Comparison of ENCODE assay signal across 1 cellular context in genomic region chr2:10305715-10306114, GRCh38.
A peak's percentile ranks its signal among the peaks of the same experiment; 100 is the strongest.
TF ChIP-seq lines count a peak whose summit lies in the region.

No MANE protein-coding gene starts in this region.

TF ChIP-seq in HepG2, 621 proteins besides CTCF, POLR2A, EP300 and RAD21 (continued from another document and continues in another):
- TF ChIP-seq, protein P1, sequence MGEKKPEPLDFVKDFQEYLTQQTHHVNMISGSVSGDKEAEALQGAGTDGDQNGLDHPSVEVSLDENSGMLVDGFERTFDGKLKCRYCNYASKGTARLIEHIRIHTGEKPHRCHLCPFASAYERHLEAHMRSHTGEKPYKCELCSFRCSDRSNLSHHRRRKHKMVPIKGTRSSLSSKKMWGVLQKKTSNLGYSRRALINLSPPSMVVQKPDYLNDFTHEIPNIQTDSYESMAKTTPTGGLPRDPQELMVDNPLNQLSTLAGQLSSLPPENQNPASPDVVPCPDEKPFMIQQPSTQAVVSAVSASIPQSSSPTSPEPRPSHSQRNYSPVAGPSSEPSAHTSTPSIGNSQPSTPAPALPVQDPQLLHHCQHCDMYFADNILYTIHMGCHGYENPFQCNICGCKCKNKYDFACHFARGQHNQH (CRISPR knock-in tag; IDR thresholded peaks at IDR 0.05): no peak
- TF ChIP-seq ZSCAN29 (CRISPR knock-in tag; conservative IDR thresholded peaks at IDR 0.05): no peak
- TF ChIP-seq HDAC2 (CRISPR knock-in tag; IDR thresholded peaks at IDR 0.05): no peak
- no peak for TF ChIP-seq SAFB2 (CRISPR knock-in tag; IDR thresholded peaks at IDR 0.05; ENCODE audit: borderline replicate concordance, low read depth)
- no peak for TF ChIP-seq POGZ (CRISPR knock-in tag; IDR thresholded peaks at IDR 0.05)
- no peak for TF ChIP-seq KLF12 (CRISPR knock-in tag; IDR thresholded peaks at IDR 0.05; ENCODE audit: borderline replicate concordance)
- no peak for TF ChIP-seq MIER2 (CRISPR knock-in tag; IDR thresholded peaks at IDR 0.05)
- TF ChIP-seq THAP7 (CRISPR knock-in tag; IDR thresholded peaks at IDR 0.05): no peak
- no peak for TF ChIP-seq GFI1 (CRISPR knock-in tag; IDR thresholded peaks at IDR 0.05; ENCODE audit: borderline replicate concordance)
- TF ChIP-seq ERF (CRISPR knock-in tag; IDR thresholded peaks at IDR 0.05): no peak
- no peak for TF ChIP-seq ONECUT2 (CRISPR knock-in tag; IDR thresholded peaks at IDR 0.05)
- TF ChIP-seq GLI4 (CRISPR knock-in tag; IDR thresholded peaks at IDR 0.05; ENCODE audit: borderline replicate concordance): no peak
- TF ChIP-seq BRCA1 (CRISPR knock-in tag; IDR thresholded peaks at IDR 0.05): no peak
- TF ChIP-seq ZBTB7A (CRISPR knock-in tag; IDR thresholded peaks at IDR 0.05): peak; percentile 35; the same call in 1 of the 2 replicates
- no peak for TF ChIP-seq ZSCAN31 (CRISPR knock-in tag; IDR thresholded peaks at IDR 0.05; ENCODE audit: low read depth)
- TF ChIP-seq HOXA3 (CRISPR knock-in tag; IDR thresholded peaks at IDR 0.05): peak; percentile 49; the same call in 1 of the 2 replicates
- TF ChIP-seq SALL1 (CRISPR knock-in tag; IDR thresholded peaks at IDR 0.05): peak; percentile 42; the same call in 1 of the 2 replicates
- no peak for TF ChIP-seq ZNF496 (CRISPR knock-in tag; IDR thresholded peaks at IDR 0.05; ENCODE audit: insufficient replicate concordance)
- TF ChIP-seq ARID5B (CRISPR knock-in tag; IDR thresholded peaks at IDR 0.05): no peak
- TF ChIP-seq, protein P2, sequence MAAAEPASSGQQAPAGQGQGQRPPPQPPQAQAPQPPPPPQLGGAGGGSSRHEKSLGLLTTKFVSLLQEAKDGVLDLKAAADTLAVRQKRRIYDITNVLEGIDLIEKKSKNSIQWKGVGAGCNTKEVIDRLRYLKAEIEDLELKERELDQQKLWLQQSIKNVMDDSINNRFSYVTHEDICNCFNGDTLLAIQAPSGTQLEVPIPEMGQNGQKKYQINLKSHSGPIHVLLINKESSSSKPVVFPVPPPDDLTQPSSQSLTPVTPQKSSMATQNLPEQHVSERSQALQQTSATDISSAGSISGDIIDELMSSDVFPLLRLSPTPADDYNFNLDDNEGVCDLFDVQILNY (CRISPR knock-in tag; conservative IDR thresholded peaks at IDR 0.05): no peak
- no peak for TF ChIP-seq TSC22D2 (CRISPR knock-in tag; IDR thresholded peaks at IDR 0.05; ENCODE audit: borderline replicate concordance)
- TF ChIP-seq FOXP4 (CRISPR knock-in tag; IDR thresholded peaks at IDR 0.05): no peak
- TF ChIP-seq ZFP36 (IDR thresholded peaks at IDR 0.05; ENCODE audit: borderline replicate concordance, low read depth, low read length, partially characterized antibody): no peak
- TF ChIP-seq STAG1 (CRISPR knock-in tag; IDR thresholded peaks at IDR 0.05): peak; percentile 54
- no peak for TF ChIP-seq CSRNP2 (CRISPR knock-in tag; conservative IDR thresholded peaks at IDR 0.05; ENCODE audit: low read depth)
- TF ChIP-seq GATAD2A (CRISPR knock-in tag; IDR thresholded peaks at IDR 0.05): 0 out of 2 replicates have a peak, but pooled peaks have one; percentile 16
- no peak for TF ChIP-seq PCBP2 (optimal IDR thresholded peaks at IDR 0.05; ENCODE audit: low read depth, low read length, poor library complexity, severe bottlenecking)
- no peak for TF ChIP-seq ZNF660 (CRISPR knock-in tag; IDR thresholded peaks at IDR 0.05; ENCODE audit: borderline replicate concordance, low read depth)
- peak; percentile 36; the same call in 1 of the 2 replicates for TF ChIP-seq HDAC1 (CRISPR knock-in tag; IDR thresholded peaks at IDR 0.05)
- no peak for TF ChIP-seq CCDC6 (CRISPR knock-in tag; IDR thresholded peaks at IDR 0.05)
- TF ChIP-seq NFAT5 (CRISPR knock-in tag; IDR thresholded peaks at IDR 0.05): no peak
- TF ChIP-seq, protein P3, sequence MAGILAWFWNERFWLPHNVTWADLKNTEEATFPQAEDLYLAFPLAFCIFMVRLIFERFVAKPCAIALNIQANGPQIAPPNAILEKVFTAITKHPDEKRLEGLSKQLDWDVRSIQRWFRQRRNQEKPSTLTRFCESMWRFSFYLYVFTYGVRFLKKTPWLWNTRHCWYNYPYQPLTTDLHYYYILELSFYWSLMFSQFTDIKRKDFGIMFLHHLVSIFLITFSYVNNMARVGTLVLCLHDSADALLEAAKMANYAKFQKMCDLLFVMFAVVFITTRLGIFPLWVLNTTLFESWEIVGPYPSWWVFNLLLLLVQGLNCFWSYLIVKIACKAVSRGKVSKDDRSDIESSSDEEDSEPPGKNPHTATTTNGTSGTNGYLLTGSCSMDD (CRISPR knock-in tag; IDR thresholded peaks at IDR 0.05): no peak
- no peak for TF ChIP-seq ZNF672 (CRISPR knock-in tag; IDR thresholded peaks at IDR 0.05)
- TF ChIP-seq ZBTB38 (CRISPR knock-in tag; IDR thresholded peaks at IDR 0.05): peak; percentile 99
- no peak for TF ChIP-seq ZNF382 (CRISPR knock-in tag; IDR thresholded peaks at IDR 0.05; ENCODE audit: borderline replicate concordance)
- TF ChIP-seq JUND (CRISPR knock-in tag; IDR thresholded peaks at IDR 0.05): no peak
- TF ChIP-seq PPARG (CRISPR knock-in tag; conservative IDR thresholded peaks at IDR 0.05): no peak
- no peak for TF ChIP-seq ZNF44 (CRISPR knock-in tag; IDR thresholded peaks at IDR 0.05)
- TF ChIP-seq, protein P4, sequence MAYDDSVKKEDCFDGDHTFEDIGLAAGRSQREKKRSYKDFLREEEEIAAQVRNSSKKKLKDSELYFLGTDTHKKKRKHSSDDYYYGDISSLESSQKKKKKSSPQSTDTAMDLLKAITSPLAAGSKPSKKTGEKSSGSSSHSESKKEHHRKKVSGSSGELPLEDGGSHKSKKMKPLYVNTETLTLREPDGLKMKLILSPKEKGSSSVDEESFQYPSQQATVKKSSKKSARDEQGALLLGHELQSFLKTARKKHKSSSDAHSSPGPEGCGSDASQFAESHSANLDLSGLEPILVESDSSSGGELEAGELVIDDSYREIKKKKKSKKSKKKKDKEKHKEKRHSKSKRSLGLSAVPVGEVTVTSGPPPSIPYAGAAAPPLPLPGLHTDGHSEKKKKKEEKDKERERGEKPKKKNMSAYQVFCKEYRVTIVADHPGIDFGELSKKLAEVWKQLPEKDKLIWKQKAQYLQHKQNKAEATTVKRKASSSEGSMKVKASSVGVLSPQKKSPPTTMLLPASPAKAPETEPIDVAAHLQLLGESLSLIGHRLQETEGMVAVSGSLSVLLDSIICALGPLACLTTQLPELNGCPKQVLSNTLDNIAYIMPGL (CRISPR knock-in tag; IDR thresholded peaks at IDR 0.05; ENCODE audit: borderline replicate concordance in 1 of 2, low read depth in 1 of 2): 0 out of 4 replicates have a peak, but pooled peaks of 1 of the 2 experiments have one; percentile 20
- TF ChIP-seq ZSCAN21 (CRISPR knock-in tag; IDR thresholded peaks at IDR 0.05; ENCODE audit: borderline replicate concordance): no peak
- TF ChIP-seq, protein P5, sequence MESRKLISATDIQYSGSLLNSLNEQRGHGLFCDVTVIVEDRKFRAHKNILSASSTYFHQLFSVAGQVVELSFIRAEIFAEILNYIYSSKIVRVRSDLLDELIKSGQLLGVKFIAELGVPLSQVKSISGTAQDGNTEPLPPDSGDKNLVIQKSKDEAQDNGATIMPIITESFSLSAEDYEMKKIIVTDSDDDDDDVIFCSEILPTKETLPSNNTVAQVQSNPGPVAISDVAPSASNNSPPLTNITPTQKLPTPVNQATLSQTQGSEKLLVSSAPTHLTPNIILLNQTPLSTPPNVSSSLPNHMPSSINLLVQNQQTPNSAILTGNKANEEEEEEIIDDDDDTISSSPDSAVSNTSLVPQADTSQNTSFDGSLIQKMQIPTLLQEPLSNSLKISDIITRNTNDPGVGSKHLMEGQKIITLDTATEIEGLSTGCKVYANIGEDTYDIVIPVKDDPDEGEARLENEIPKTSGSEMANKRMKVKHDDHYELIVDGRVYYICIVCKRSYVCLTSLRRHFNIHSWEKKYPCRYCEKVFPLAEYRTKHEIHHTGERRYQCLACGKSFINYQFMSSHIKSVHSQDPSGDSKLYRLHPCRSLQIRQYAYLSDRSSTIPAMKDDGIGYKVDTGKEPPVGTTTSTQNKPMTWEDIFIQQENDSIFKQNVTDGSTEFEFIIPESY (CRISPR knock-in tag; IDR thresholded peaks at IDR 0.05): peak; percentile 100
- no peak for TF ChIP-seq MEF2D (CRISPR knock-in tag; IDR thresholded peaks at IDR 0.05)
- TF ChIP-seq ELF3 (CRISPR knock-in tag; IDR thresholded peaks at IDR 0.05): 0 out of 2 replicates have a peak, but pooled peaks have one; percentile 33
